8 cellular contexts compared by ENCODE assay signal in the genomic region with DNA sequence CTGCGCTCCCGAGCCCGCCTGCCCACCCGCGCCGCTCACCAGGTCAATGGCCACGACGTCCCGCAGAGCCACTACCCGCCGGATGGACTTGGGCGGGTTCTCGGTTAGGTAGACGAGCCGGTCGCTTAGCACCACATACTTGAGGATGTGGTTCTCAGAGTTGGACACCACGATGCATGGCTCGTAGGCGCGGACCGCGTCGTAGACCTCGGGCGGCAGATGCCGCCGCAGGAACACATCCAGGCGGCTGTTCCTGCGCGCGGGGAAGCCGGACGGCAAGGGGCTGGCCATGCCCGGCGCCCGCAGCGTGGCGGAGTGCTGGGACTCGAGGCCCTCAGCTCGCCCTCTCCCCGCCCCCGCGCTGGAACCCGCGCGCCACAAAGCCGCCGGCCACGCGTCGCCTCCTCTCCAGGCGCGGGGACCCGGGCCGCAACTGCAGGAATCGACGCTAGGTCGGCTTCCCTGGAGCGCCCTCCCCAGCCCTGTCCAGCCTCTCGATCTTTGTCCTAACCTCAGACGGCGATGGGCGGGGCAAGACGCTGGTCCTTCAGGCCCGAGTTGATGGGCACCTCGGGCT. TPM values are rescaled to one million over a fixed set of nuclear protein-coding genes. Genes with fewer than 3 reads are reported as not detected.
DNase-seq lines count a peak whose midpoint lies in the region; ATAC-seq and TF ChIP-seq lines count a peak whose summit lies in the region.

A gene with protein sequence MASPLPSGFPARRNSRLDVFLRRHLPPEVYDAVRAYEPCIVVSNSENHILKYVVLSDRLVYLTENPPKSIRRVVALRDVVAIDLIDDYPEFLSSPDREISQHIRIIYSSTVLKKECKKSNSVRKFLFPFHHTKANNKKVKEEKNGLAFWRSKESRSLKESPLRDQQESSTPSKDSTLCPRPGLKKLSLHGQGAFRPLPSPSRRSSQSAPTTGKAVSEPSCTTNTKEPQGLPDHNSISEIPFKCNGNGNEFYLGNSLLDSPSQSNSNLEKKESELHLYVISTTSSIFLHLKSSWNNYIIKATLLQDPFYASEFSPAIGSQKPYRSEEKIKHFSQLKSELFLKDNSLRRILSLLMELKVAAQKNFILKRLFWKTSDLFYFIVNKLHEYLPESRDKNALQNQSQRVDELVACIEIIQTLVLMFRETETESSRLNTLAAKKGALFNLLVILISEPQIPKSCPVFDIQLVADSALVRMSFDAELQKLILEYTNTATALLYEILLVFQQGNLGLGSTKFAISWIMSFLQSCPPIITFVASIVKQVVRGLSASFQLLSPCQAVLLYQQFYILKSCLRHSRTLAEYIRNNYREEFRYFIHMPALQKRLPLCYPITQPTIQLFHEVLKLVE (minus strand): TSS at position 484 of the 577 bp plus-strand sequence. CDS start 193 bp downstream, at position 291.

- H3K4me1 ChIP-seq in endodermal cell (ENCODE audit: control insufficient read depth, insufficient read depth, low read length) (no peaks in the 10 kb centered on the region), neural progenitor cell (no peaks in the 10 kb centered on the region)

- no peaks in the 10 kb centered on the region for H4K20me1 ChIP-seq in neural progenitor cell (ENCODE audit: low read depth)

- no peaks in the 10 kb centered on the region for H3K9me3 Mint-ChIP-seq in endodermal cell
- no peaks in the 10 kb centered on the region for H3K9me3 Mint-ChIP-seq in neural progenitor cell

- H3K4me2 ChIP-seq in neural progenitor cell = peak within 1 kb of the TSS; percentile 45

- H3K9me3 ChIP-seq in endodermal cell (ENCODE audit: control insufficient read depth, low read length) (no peaks in the 10 kb centered on the region), neural progenitor cell (ENCODE audit: low read depth) (no peaks in the 10 kb centered on the region)

- H3K27ac ChIP-seq in RWPE1 (no peak within 1 kb of the TSS), endodermal cell (ENCODE audit: low read depth, low read length) (no peak within 1 kb of the TSS), neural progenitor cell (no peak within 1 kb of the TSS)

- peaks cover 21% of the 10 kb centered on the region for H3K27me3 Mint-ChIP-seq in endodermal cell (ENCODE audit: insufficient read depth)
- H3K27me3 Mint-ChIP-seq in neural progenitor cell (ENCODE audit: insufficient read depth, low read depth) = no peaks in the 10 kb centered on the region

- H3K4me1 Mint-ChIP-seq in endodermal cell (no peaks in the 10 kb centered on the region), neural progenitor cell (peaks cover 2% of the 10 kb centered on the region)

- WGBS in endodermal cell (ENCODE audit: insufficient coverage in 1 of 2, insufficient read length in 1 of 2), 2 experiments = 60 to 73% methylated on average over 40 to 66 of the region's 66 CpGs

- H3K36me3 Mint-ChIP-seq in endodermal cell (ENCODE audit: low read depth) (no peaks in the 10 kb centered on the region), neural progenitor cell (peaks cover 2% of the 10 kb centered on the region)

- no peaks in the 10 kb centered on the region for H3K79me2 ChIP-seq in neural progenitor cell (ENCODE audit: low read depth)

- H2AFZ ChIP-seq in neural progenitor cell (replicated peaks) = peak within 1 kb of the TSS; percentile 72

- H3K4me3 ChIP-seq in endodermal cell (ENCODE audit: low read length) (no peak within 1 kb of the TSS), neural progenitor cell (peak within 1 kb of the TSS; percentile 35)

- POLR2A ChIA-PET in RWPE1 (lab: Yijun Ruan, JAX; ENCODE audit: low non-redundant PET) = no interaction called here

- no peak within 1 kb of the TSS for H3K9ac ChIP-seq in endodermal cell (ENCODE audit: extremely low read depth, low read length, poor library complexity, severe bottlenecking)
- no peak within 1 kb of the TSS for H3K9ac ChIP-seq in neural progenitor cell

- peak; percentile 23 for DNase-seq in Daoy (ENCODE audit: low read depth)
- DNase-seq in RWPE1 (ENCODE audit: low spot score) = peak; percentile 34
- peak; percentile 85 for DNase-seq in endodermal cell
- DNase-seq in neural progenitor cell (ENCODE audit: low spot score) = peak; percentile 55

- H3K4me3 Mint-ChIP-seq in endodermal cell = peak within 1 kb of the TSS; percentile 51
- peak within 1 kb of the TSS; percentile 33 for H3K4me3 Mint-ChIP-seq in neural progenitor cell

- H3K27ac Mint-ChIP-seq in endodermal cell (no peak within 1 kb of the TSS), neural progenitor cell (no peak within 1 kb of the TSS)

- H3K27me3 ChIP-seq in endodermal cell (ENCODE audit: control insufficient read depth, insufficient read depth, low read length, poor library complexity, severe bottlenecking) (no peaks in the 10 kb centered on the region), neural progenitor cell (peaks cover 18% of the 10 kb centered on the region)

- no peak for TF ChIP-seq CTCF in RWPE1 (conservative IDR thresholded peaks at IDR 0.05; ENCODE audit: low read depth)
- peak; percentile 25 for TF ChIP-seq CTCF in endodermal cell (conservative IDR thresholded peaks at IDR 0.05)
- TF ChIP-seq CTCF in neural progenitor cell (IDR thresholded peaks at IDR 0.05) = no peak

- CTCF ChIA-PET in RWPE1 (lab: Yijun Ruan, JAX) = no interaction called here

- ATAC-seq in HG03354 (IDR thresholded peaks at IDR 0.05; ENCODE audit: poor library complexity, severe bottlenecking, unreplicated experiment) (no peak), GM21423 (IDR thresholded peaks at IDR 0.05; ENCODE audit: unreplicated experiment) (no peak), GM19463 (IDR thresholded peaks at IDR 0.05; ENCODE audit: unreplicated experiment) (no peak), GM19324 (IDR thresholded peaks at IDR 0.05; ENCODE audit: low FRiP score, unreplicated experiment) (no peak)

- H3K36me3 ChIP-seq in endodermal cell (ENCODE audit: control insufficient read depth, insufficient read depth, low read length) (no peaks in the 10 kb centered on the region), neural progenitor cell (no peaks in the 10 kb centered on the region)

- no peaks in the 10 kb centered on the region for H3F3A ChIP-seq in neural progenitor cell (ENCODE audit: low read depth)

RNA-seq across cellular contexts. Expression of the gene that starts here (rescaled TPM):
- total RNA-seq in Daoy (2014; rRNA removed; shearing (Covaris generic)) = 0.06 TPM in 1 of 2 replicates, not detected in the other
- total RNA-seq in endodermal cell = 1 to 10 TPM in 1 of 2 donors, under 1 TPM in 1; 0.77 to 3.0 TPM
- 0.75 TPM for polyA plus RNA-seq in endodermal cell (2013, experiment 1 of 2)
- 0.41 TPM for polyA plus RNA-seq in endodermal cell (2013, experiment 2 of 2)
- 1.3 and 4.2 TPM in 2 replicates for total RNA-seq in neural progenitor cell (ENCODE audit: low replicate concordance)

Comparison
In these comparisons a context has a peak if more than half of its experiments do, and no peak if none do; other contexts are left out.
1. Peak in DNase-seq in Daoy; RNA of the gene not detected or under 1 TPM.
2. DNase-seq: peak in every context shown above with its lines; median percentile 85 in endodermal cell; 55 in neural progenitor cell; 34 in RWPE1; 23 in Daoy.